Comparison of ENCODE assay signal across 1 cellular context in genomic region chr9:112751059-112751795, GRCh38.
TF ChIP-seq lines count a peak whose summit lies in the region.

No MANE protein-coding gene starts in this region.

TF ChIP-seq in HepG2, 621 proteins besides CTCF, POLR2A, EP300 and RAD21 (continued from another document and continues in another):
- TF ChIP-seq USF2 (IDR thresholded peaks at IDR 0.05; ENCODE audit: low read depth, low read length) (peak; percentile 78), USF2 (CRISPR knock-in tag; IDR thresholded peaks at IDR 0.05; ENCODE audit: borderline replicate concordance) (peak; percentile 90), LCORL (IDR thresholded peaks at IDR 0.05) (no peak), LCORL (CRISPR knock-in tag; IDR thresholded peaks at IDR 0.05) (peak; percentile 77), SIN3B (IDR thresholded peaks at IDR 0.05; ENCODE audit: low read length) (0 out of 2 replicates have a peak, but pooled peaks have one; percentile 33), UBTF (CRISPR knock-in tag; IDR thresholded peaks at IDR 0.05) (peak; percentile 69), THRA (CRISPR knock-in tag; IDR thresholded peaks at IDR 0.05; ENCODE audit: borderline replicate concordance) (0 out of 2 replicates have a peak, but pooled peaks have one; percentile 6), FOXA1 (IDR thresholded peaks at IDR 0.05) (no peak), FOXA1 (CRISPR knock-in tag; IDR thresholded peaks at IDR 0.05) (peak; percentile 26; the same call in 1 of the 2 replicates), ZNF331 (CRISPR knock-in tag; IDR thresholded peaks at IDR 0.05) (peak; percentile 19; the same call in 1 of the 2 replicates), ZNF329 (CRISPR knock-in tag; IDR thresholded peaks at IDR 0.05; ENCODE audit: low read depth) (0 out of 2 replicates have a peak, but pooled peaks have one; percentile 50), RBM22 (optimal IDR thresholded peaks at IDR 0.05; ENCODE audit: low read length) (no peak), SP2 (CRISPR knock-in tag; IDR thresholded peaks at IDR 0.05) (peak; percentile 50; the same call in 1 of the 2 replicates), TAF1 (CRISPR knock-in tag; IDR thresholded peaks at IDR 0.05) (0 out of 2 replicates have a peak, but pooled peaks have one; percentile 51), PAXIP1 (CRISPR knock-in tag; conservative IDR thresholded peaks at IDR 0.05) (0 out of 2 replicates have a peak, but pooled peaks have one; percentile 33), GLMP (CRISPR knock-in tag; IDR thresholded peaks at IDR 0.05; ENCODE audit: borderline replicate concordance) (no peak), ZNF652 (CRISPR knock-in tag; IDR thresholded peaks at IDR 0.05; ENCODE audit: borderline replicate concordance, low read depth) (no peak), FUBP1 (CRISPR knock-in tag; IDR thresholded peaks at IDR 0.05; ENCODE audit: borderline replicate concordance) (0 out of 2 replicates have a peak, but pooled peaks have one; percentile 14), TGIF2 (CRISPR knock-in tag; IDR thresholded peaks at IDR 0.05) (peak; percentile 87; the same call in 1 of the 2 replicates), ZNF580 (CRISPR knock-in tag; IDR thresholded peaks at IDR 0.05; ENCODE audit: borderline replicate concordance, low read depth) (0 out of 2 replicates have a peak, but pooled peaks have one; percentile 25), FOXC1 (CRISPR knock-in tag; IDR thresholded peaks at IDR 0.05; ENCODE audit: borderline replicate concordance) (peak; percentile 81; the same call in 1 of the 2 replicates), SIN3A (IDR thresholded peaks at IDR 0.05; ENCODE audit: borderline replicate concordance, low read depth, low read length) (peak; percentile 57; the same call in 1 of the 2 replicates), CHCHD3 (CRISPR knock-in tag; IDR thresholded peaks at IDR 0.05) (no peak), ZNF704 (CRISPR knock-in tag; IDR thresholded peaks at IDR 0.05; ENCODE audit: borderline replicate concordance) (0 out of 2 replicates have a peak, but pooled peaks have one; percentile 34), PHF21A (CRISPR knock-in tag; IDR thresholded peaks at IDR 0.05) (0 out of 2 replicates have a peak, but pooled peaks have one; percentile 60), RFX5 (IDR thresholded peaks at IDR 0.05; ENCODE audit: low read depth, low read length) (no peak), TAF15 (IDR thresholded peaks at IDR 0.05; ENCODE audit: low read depth, low read length, poor library complexity, severe bottlenecking) (no peak), ZFP91 (CRISPR knock-in tag; IDR thresholded peaks at IDR 0.05; ENCODE audit: borderline replicate concordance) (peak; percentile 9; the same call in 1 of the 2 replicates), CAMTA2 (CRISPR knock-in tag; IDR thresholded peaks at IDR 0.05; ENCODE audit: borderline replicate concordance) (no peak), ZNF503 (CRISPR knock-in tag; IDR thresholded peaks at IDR 0.05) (peak; percentile 38; the same call in 1 of the 2 replicates), ZNF788 (CRISPR knock-in tag; IDR thresholded peaks at IDR 0.05; ENCODE audit: borderline replicate concordance) (0 out of 2 replicates have a peak, but pooled peaks have one; percentile 25), KDM2A (CRISPR knock-in tag; IDR thresholded peaks at IDR 0.05; ENCODE audit: borderline replicate concordance, low read depth) (peak; percentile 21; the same call in 1 of the 2 replicates), ATF3 (CRISPR knock-in tag; IDR thresholded peaks at IDR 0.05) (0 out of 2 replicates have a peak, but pooled peaks have one; percentile 0), ZFAT (CRISPR knock-in tag; conservative IDR thresholded peaks at IDR 0.05) (no peak)
